Comparison of ENCODE assay signal across 8 cellular contexts in the genomic region with DNA sequence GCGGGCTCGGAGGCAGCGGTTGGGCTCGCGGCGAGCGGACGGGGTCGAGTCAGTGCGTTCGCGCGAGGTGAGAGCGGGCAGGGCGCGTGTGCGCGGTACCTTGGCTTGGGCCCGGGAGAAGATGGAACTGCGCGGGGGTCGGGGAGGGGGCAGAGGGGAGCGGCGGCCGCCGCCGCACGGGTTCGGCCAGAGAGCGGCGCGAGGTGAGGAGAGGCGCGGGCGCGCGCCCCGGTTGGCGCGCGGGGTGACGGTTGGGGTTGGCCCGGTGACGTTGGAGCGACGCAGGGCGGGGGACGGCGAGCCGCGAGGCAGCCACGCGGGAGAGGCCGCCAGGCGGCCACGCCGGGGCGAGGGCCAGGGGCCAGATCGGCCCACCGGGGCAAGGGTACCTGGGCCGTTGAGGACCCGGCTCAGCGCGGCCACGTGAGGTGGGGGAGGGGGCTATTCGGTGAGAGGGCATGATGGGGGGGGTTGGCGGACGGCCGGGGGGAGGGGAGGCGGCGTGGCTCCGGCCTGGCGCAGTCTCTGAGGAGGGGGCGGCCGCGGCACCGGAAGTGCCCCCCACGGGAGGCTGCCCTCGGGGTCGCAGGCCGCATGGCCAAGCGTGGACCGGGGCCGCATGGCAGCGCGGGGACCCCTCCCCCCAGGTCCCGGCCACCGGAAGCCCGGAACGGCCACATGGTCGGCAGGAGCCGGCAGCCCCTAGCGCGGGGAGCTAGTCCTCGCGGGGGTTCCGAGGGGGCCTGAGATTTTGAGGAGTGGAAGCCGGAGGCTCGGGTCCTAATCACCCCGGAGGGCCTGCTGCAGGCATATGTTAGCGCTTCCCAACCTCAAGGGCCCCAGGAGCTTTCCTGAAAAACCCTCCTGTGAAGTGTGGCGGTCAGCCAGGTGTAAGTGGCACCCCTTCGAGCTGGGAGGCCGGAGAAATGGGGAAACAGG. TPM values are rescaled to one million over a fixed set of nuclear protein-coding genes. Genes with fewer than 3 reads are reported as not detected.
DNase-seq lines count a peak whose midpoint lies in the region; ATAC-seq and TF ChIP-seq lines count a peak whose summit lies in the region.

No MANE protein-coding gene starts in this region.

- DNase-seq in Daoy (ENCODE audit: low read depth) (peak; percentile 53), dermis blood vessel endothelial cell (peak; percentile 54), right lobe of liver (peak; percentile 67 to 70 (median 69)), NCI-H1105 treated with DMSO at 0.1 percent for 48 hours (lab: John Stamatoyannopoulos, UW) (no peak), NCI-H510A (lab: John Stamatoyannopoulos, UW) (no peak)
- peak; percentile 43 to 61 (median 56) for DNase-seq in activated CD4-positive, CD25-positive, alpha-beta regulatory T cell (lab: John Stamatoyannopoulos, UW)
- peak; percentile 38 to 72 for DNase-seq in stimulated activated effector memory CD8-positive, alpha-beta T cell treated with anti-CD3 and anti-CD28 coated beads, Interleukin-12 subunit alpha, Interleukin-12 subunit beta, amount 100 ng/mL, for 72 hours (ENCODE audit: low spot score in 2 of 2)

- no peak for TF ChIP-seq POLR2A in right lobe of liver (IDR thresholded peaks at IDR 0.05)

- peak overlapping the region; percentile 97 to 98 (median 97) for H3K4me3 ChIP-seq in right lobe of liver

- intact Hi-C loops in right lobe of liver (cut with DNase I), result no loop called here

- H3K36me3 Mint-ChIP-seq in stimulated activated effector memory CD8-positive, alpha-beta T cell treated with anti-CD3 and anti-CD28 coated beads, Interleukin-12 subunit alpha, Interleukin-12 subunit beta, amount 100 ng/mL, for 72 hours, result peaks cover 67% of the 10 kb centered on the region

- no peaks in the 10 kb centered on the region for H3K9me3 ChIP-seq in right lobe of liver

- H3K27me3 ChIP-seq in right lobe of liver, result no peaks in the 10 kb centered on the region

- no peaks in the 10 kb centered on the region for H3K9me3 Mint-ChIP-seq in stimulated activated effector memory CD8-positive, alpha-beta T cell treated with anti-CD3 and anti-CD28 coated beads, Interleukin-12 subunit alpha, Interleukin-12 subunit beta, amount 100 ng/mL, for 72 hours

- H3K4me1 Mint-ChIP-seq in stimulated activated effector memory CD8-positive, alpha-beta T cell treated with anti-CD3 and anti-CD28 coated beads, Interleukin-12 subunit alpha, Interleukin-12 subunit beta, amount 100 ng/mL, for 72 hours, result peaks cover 50% of the 10 kb centered on the region

- peak overlapping the region; percentile 76 to 93 (median 77) for H3K27ac ChIP-seq in right lobe of liver

- peaks cover 0 to 14% (median 7%) of the 10 kb centered on the region in 4 donors for H3K4me1 ChIP-seq in right lobe of liver

- peak overlapping the region; percentile 79 for H3K4me3 Mint-ChIP-seq in stimulated activated effector memory CD8-positive, alpha-beta T cell treated with anti-CD3 and anti-CD28 coated beads, Interleukin-12 subunit alpha, Interleukin-12 subunit beta, amount 100 ng/mL, for 72 hours

- ATAC-seq in HG03521 (IDR thresholded peaks at IDR 0.05; ENCODE audit: unreplicated experiment) (peak; percentile 3), right lobe of liver (peak in 2 of 4 donors; percentile 0 to 11)
- ATAC-seq in stimulated activated effector memory CD8-positive, alpha-beta T cell treated with anti-CD3 and anti-CD28 coated beads, Interleukin-12 subunit alpha, Interleukin-12 subunit beta, amount 100 ng/mL, for 72 hours, result peak; percentile 19

- 0% methylated on average over 4 of the region's 104 CpGs for WGBS in right lobe of liver (ENCODE audit: insufficient coverage, low coverage, low lambda C conversion rate, missing lambda C conversion rate)

- peak overlapping the region; percentile 92 for H3K27ac Mint-ChIP-seq in stimulated activated effector memory CD8-positive, alpha-beta T cell treated with anti-CD3 and anti-CD28 coated beads, Interleukin-12 subunit alpha, Interleukin-12 subunit beta, amount 100 ng/mL, for 72 hours

- peaks cover 11 to 36% (median 25%) of the 10 kb centered on the region in 4 donors for H3K36me3 ChIP-seq in right lobe of liver

- no peak for TF ChIP-seq CTCF in right lobe of liver (IDR thresholded peaks at IDR 0.05)

RNA-seq across cellular contexts. Expression of a gene that starts 0.5 kb away (rescaled TPM):
- total RNA-seq in Daoy (2014; rRNA removed; shearing (Covaris generic)), result 861 and 1,090 TPM in 2 replicates
- 416 and 525 TPM in 2 replicates for total RNA-seq in dermis blood vessel endothelial cell
- total RNA-seq in right lobe of liver, result 100 to 1,000 TPM; 222 to 299 (median 238) TPM

RNA-seq across cellular contexts. Expression of a gene that starts 7.2 kb away (rescaled TPM):
- 84.3 and 91.6 TPM in 2 replicates for total RNA-seq in Daoy (2014; rRNA removed; shearing (Covaris generic))
- total RNA-seq in dermis blood vessel endothelial cell (45.2 and 45.6 TPM in 2 replicates), right lobe of liver (10 to 100 TPM; 22.0 to 48.1 (median 23.2) TPM)

RNA-seq across cellular contexts. Expression of a gene that starts 13.5 kb away (rescaled TPM):
- 0.15 and 2.4 TPM in 2 replicates for total RNA-seq in Daoy (2014; rRNA removed; shearing (Covaris generic))
- total RNA-seq in dermis blood vessel endothelial cell (0.17 TPM in 1 of 2 replicates, not detected in the other), right lobe of liver (1 to 10 TPM in 2 of 6 experiments, under 1 TPM in 4; 0.27 to 1.7 (median 0.90) TPM)

RNA-seq across cellular contexts. Expression of a gene that starts 21.2 kb away (rescaled TPM):
- total RNA-seq in Daoy (2014; rRNA removed; shearing (Covaris generic)), result 15.3 and 17.0 TPM in 2 replicates
- total RNA-seq in dermis blood vessel endothelial cell (17.3 and 23.3 TPM in 2 replicates), right lobe of liver (10 to 100 TPM in 4 of 6 experiments, 1 to 10 TPM in 2; 4.2 to 22.1 (median 10.8) TPM)

RNA-seq across cellular contexts. Expression of a gene that starts 26.4 kb away (rescaled TPM):
- total RNA-seq in Daoy (2014; rRNA removed; shearing (Covaris generic)), result 0.06 TPM in 1 of 2 replicates, not detected in the other
- total RNA-seq in dermis blood vessel endothelial cell, result 0.28 and 0.34 TPM in 2 replicates
- 1 to 10 TPM in 4 of 6 experiments, under 1 TPM in 2; 0.66 to 2.1 (median 1.4) TPM for total RNA-seq in right lobe of liver

Comparison
In these comparisons a context has a peak if more than half of its experiments do, and no peak if none do; other contexts are left out.
1. DNase-seq: peak in Daoy (single experiment), activated CD4-positive, CD25-positive, alpha-beta regulatory T cell (4 of 4), dermis blood vessel endothelial cell (single experiment), right lobe of liver (3 of 3) and stimulated activated effector memory CD8-positive, alpha-beta T cell treated with anti-CD3 and anti-CD28 coated beads, Interleukin-12 subunit alpha, Interleukin-12 subunit beta, amount 100 ng/mL, for 72 hours (2 of 2); none in NCI-H1105 treated with DMSO at 0.1 percent for 48 hours (single experiment) and NCI-H510A (single experiment).